1 cellular context compared by ENCODE assay signal in the genomic region with DNA sequence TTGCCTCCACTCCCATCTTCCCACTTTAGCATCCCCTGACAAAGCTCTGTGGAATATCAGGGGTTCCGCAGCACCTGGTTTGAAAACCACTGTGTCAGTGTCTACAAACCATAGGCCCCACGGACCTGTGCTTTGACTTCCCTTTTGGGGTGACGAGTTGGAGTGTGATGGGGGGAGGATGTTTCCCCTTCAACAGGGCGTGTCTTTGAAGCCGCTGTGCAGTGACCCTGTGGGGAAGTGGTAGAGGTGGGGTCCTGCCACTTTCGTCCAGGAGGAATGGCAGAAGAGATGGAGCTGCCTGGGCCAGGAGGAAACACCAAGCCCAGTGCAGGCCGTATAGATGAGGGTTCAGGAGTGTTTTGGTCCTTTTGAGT.
TF ChIP-seq lines count a peak whose summit lies in the region.

No MANE protein-coding gene starts in this region.

TF ChIP-seq in GM23338, 12 proteins besides CTCF, POLR2A, EP300 and RAD21:
- TF ChIP-seq, protein P1, sequence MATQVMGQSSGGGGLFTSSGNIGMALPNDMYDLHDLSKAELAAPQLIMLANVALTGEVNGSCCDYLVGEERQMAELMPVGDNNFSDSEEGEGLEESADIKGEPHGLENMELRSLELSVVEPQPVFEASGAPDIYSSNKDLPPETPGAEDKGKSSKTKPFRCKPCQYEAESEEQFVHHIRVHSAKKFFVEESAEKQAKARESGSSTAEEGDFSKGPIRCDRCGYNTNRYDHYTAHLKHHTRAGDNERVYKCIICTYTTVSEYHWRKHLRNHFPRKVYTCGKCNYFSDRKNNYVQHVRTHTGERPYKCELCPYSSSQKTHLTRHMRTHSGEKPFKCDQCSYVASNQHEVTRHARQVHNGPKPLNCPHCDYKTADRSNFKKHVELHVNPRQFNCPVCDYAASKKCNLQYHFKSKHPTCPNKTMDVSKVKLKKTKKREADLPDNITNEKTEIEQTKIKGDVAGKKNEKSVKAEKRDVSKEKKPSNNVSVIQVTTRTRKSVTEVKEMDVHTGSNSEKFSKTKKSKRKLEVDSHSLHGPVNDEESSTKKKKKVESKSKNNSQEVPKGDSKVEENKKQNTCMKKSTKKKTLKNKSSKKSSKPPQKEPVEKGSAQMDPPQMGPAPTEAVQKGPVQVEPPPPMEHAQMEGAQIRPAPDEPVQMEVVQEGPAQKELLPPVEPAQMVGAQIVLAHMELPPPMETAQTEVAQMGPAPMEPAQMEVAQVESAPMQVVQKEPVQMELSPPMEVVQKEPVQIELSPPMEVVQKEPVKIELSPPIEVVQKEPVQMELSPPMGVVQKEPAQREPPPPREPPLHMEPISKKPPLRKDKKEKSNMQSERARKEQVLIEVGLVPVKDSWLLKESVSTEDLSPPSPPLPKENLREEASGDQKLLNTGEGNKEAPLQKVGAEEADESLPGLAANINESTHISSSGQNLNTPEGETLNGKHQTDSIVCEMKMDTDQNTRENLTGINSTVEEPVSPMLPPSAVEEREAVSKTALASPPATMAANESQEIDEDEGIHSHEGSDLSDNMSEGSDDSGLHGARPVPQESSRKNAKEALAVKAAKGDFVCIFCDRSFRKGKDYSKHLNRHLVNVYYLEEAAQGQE (IDR thresholded peaks at IDR 0.05; ENCODE audit: unreplicated experiment), result no peak
- no peak for TF ChIP-seq NANOG (IDR thresholded peaks at IDR 0.05; ENCODE audit: borderline replicate concordance)
- no peak for TF ChIP-seq EZH2phosphoT487 (IDR thresholded peaks at IDR 0.05; ENCODE audit: unreplicated experiment)
- TF ChIP-seq, protein P2, sequence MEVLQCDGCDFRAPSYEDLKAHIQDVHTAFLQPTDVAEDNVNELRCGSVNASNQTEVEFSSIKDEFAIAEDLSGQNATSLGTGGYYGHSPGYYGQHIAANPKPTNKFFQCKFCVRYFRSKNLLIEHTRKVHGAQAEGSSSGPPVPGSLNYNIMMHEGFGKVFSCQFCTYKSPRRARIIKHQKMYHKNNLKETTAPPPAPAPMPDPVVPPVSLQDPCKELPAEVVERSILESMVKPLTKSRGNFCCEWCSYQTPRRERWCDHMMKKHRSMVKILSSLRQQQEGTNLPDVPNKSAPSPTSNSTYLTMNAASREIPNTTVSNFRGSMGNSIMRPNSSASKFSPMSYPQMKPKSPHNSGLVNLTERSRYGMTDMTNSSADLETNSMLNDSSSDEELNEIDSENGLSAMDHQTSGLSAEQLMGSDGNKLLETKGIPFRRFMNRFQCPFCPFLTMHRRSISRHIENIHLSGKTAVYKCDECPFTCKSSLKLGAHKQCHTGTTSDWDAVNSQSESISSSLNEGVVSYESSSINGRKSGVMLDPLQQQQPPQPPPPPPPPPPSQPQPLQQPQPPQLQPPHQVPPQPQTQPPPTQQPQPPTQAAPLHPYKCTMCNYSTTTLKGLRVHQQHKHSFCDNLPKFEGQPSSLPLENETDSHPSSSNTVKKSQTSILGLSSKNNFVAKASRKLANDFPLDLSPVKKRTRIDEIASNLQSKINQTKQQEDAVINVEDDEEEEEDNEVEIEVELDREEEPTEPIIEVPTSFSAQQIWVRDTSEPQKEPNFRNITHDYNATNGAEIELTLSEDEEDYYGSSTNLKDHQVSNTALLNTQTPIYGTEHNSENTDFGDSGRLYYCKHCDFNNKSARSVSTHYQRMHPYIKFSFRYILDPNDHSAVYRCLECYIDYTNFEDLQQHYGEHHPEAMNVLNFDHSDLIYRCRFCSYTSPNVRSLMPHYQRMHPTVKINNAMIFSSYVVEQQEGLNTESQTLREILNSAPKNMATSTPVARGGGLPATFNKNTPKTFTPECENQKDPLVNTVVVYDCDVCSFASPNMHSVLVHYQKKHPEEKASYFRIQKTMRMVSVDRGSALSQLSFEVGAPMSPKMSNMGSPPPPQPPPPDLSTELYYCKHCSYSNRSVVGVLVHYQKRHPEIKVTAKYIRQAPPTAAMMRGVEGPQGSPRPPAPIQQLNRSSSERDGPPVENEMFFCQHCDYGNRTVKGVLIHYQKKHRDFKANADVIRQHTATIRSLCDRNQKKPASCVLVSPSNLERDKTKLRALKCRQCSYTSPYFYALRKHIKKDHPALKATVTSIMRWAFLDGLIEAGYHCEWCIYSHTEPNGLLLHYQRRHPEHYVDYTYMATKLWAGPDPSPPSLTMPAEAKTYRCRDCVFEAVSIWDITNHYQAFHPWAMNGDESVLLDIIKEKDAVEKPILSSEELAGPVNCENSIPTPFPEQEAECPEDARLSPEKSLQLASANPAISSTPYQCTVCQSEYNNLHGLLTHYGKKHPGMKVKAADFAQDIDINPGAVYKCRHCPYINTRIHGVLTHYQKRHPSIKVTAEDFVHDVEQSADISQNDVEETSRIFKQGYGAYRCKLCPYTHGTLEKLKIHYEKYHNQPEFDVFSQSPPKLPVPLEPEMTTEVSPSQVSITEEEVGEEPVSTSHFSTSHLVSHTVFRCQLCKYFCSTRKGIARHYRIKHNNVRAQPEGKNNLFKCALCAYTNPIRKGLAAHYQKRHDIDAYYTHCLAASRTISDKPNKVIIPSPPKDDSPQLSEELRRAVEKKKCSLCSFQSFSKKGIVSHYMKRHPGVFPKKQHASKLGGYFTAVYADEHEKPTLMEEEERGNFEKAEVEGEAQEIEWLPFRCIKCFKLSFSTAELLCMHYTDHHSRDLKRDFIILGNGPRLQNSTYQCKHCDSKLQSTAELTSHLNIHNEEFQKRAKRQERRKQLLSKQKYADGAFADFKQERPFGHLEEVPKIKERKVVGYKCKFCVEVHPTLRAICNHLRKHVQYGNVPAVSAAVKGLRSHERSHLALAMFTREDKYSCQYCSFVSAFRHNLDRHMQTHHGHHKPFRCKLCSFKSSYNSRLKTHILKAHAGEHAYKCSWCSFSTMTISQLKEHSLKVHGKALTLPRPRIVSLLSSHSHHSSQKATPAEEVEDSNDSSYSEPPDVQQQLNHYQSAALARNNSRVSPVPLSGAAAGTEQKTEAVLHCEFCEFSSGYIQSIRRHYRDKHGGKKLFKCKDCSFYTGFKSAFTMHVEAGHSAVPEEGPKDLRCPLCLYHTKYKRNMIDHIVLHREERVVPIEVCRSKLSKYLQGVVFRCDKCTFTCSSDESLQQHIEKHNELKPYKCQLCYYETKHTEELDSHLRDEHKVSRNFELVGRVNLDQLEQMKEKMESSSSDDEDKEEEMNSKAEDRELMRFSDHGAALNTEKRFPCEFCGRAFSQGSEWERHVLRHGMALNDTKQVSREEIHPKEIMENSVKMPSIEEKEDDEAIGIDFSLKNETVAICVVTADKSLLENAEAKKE (CRISPR knock-in tag; IDR thresholded peaks at IDR 0.05), result no peak
- TF ChIP-seq, protein P3, sequence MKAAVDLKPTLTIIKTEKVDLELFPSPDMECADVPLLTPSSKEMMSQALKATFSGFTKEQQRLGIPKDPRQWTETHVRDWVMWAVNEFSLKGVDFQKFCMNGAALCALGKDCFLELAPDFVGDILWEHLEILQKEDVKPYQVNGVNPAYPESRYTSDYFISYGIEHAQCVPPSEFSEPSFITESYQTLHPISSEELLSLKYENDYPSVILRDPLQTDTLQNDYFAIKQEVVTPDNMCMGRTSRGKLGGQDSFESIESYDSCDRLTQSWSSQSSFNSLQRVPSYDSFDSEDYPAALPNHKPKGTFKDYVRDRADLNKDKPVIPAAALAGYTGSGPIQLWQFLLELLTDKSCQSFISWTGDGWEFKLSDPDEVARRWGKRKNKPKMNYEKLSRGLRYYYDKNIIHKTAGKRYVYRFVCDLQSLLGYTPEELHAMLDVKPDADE (IDR thresholded peaks at IDR 0.05), result no peak
- TF ChIP-seq EZH2 (IDR thresholded peaks at IDR 0.05; ENCODE audit: low read depth, unreplicated experiment), result no peak
- TF ChIP-seq ZNF114 (CRISPR knock-in tag; IDR thresholded peaks at IDR 0.05), result no peak
- no peak for TF ChIP-seq STAT1 (IDR thresholded peaks at IDR 0.05; ENCODE audit: unreplicated experiment)
- TF ChIP-seq CREB1 (CRISPR knock-in tag; IDR thresholded peaks at IDR 0.05; ENCODE audit: low read depth), result no peak
- TF ChIP-seq POLR2AphosphoS5 (IDR thresholded peaks at IDR 0.05; ENCODE audit: low read depth), result no peak
- TF ChIP-seq ZNF331 (CRISPR knock-in tag; IDR thresholded peaks at IDR 0.05; ENCODE audit: low read depth), result no peak
- TF ChIP-seq JUNB (IDR thresholded peaks at IDR 0.05; ENCODE audit: unreplicated experiment), result no peak
